ENCODE assay signal across 8 cellular contexts in genomic region chr1:149997585-149998262, GRCh38. TPM values are rescaled to one million over a fixed set of nuclear protein-coding genes. Genes with fewer than 3 reads are reported as not detected.
A peak's percentile ranks its signal among the peaks of the same experiment; 100 is the strongest.
DNase-seq lines count a peak whose midpoint lies in the region; ATAC-seq, FAIRE-seq and TF ChIP-seq lines count a peak whose summit lies in the region.

No MANE protein-coding gene starts in this region.

- peaks cover 77% of the 10 kb centered on the region for H3K4me1 Mint-ChIP-seq in HFFc6 (ENCODE audit: low read depth)
- peaks cover 22% of the 10 kb centered on the region for H3K4me1 Mint-ChIP-seq in osteocyte (ENCODE audit: unreplicated experiment)

- no peak for FAIRE-seq in urothelium cell line (lab: Jason Lieb, UNC)

- H3K27me3 Mint-ChIP-seq in HFFc6 (ENCODE audit: insufficient read depth): no peaks in the 10 kb centered on the region; the same call in 1 of the 2 replicates
- no peaks in the 10 kb centered on the region for H3K27me3 Mint-ChIP-seq in osteocyte (ENCODE audit: unreplicated experiment)

- H3K36me3 Mint-ChIP-seq in HFFc6 (ENCODE audit: low read depth) (peaks cover 15% of the 10 kb centered on the region), osteocyte (ENCODE audit: unreplicated experiment) (peaks cover 14% of the 10 kb centered on the region)

- TF ChIP-seq CTCF in HFFc6 (IDR thresholded peaks at IDR 0.05) (no peak), osteocyte (IDR thresholded peaks at IDR 0.05) (no peak)

- ATAC-seq in GM18861 (IDR thresholded peaks at IDR 0.05; ENCODE audit: unreplicated experiment): peak; percentile 66

- H3K9me3 Mint-ChIP-seq in HFFc6 (no peaks in the 10 kb centered on the region), osteocyte (ENCODE audit: unreplicated experiment) (no peaks in the 10 kb centered on the region)

- DNase-seq in HFFc6: no peak
- peak; percentile 95 for DNase-seq in NOMO-1 treated with DMSO at 0.1 percent for 48 hours (lab: John Stamatoyannopoulos, UW; ENCODE audit: unreplicated experiment)
- DNase-seq in midbrain (lab: John Stamatoyannopoulos, UW): peak; percentile 54
- no peak for DNase-seq in urothelium cell line (ENCODE audit: low spot score)
- no peak for DNase-seq in NCI-H526 (lab: John Stamatoyannopoulos, UW)
- DNase-seq in SK-N-DZ (ENCODE audit: low spot score): no peak
- no peak for DNase-seq in osteocyte (ENCODE audit: extremely low spot score, unreplicated experiment)

- no peak overlapping the region for H3K4me3 Mint-ChIP-seq in HFFc6
- H3K4me3 Mint-ChIP-seq in osteocyte (ENCODE audit: unreplicated experiment): no peak overlapping the region

- H3K27ac Mint-ChIP-seq in HFFc6 (peak overlapping the region; percentile 43), osteocyte (ENCODE audit: unreplicated experiment) (no peak overlapping the region)

RNA-seq across cellular contexts. Expression of gene OTUD7B, which starts 12.8 kb away (rescaled TPM):
- total RNA-seq in HFFc6 (2021; fragmentation: NEBNext Ultra II Directional; extraction: Animal tissue kit (Norgen Biotek cat#: 25700)): 10 to 100 TPM; 26.2 to 29.6 (median 28.7) TPM
- 3.8 and 4.3 TPM in 2 replicates for polyA plus RNA-seq in SK-N-DZ (2014; cell fraction: cytosol; rRNA removed)
- polyA plus RNA-seq in SK-N-DZ (2014; cell fraction: nucleus; rRNA removed): 2.4 and 3.9 TPM in 2 replicates
- total RNA-seq in osteocyte: 25.1 and 26.2 TPM in 2 replicates

Comparison
In these comparisons a context has a peak if more than half of its experiments do, and no peak if none do; other contexts are left out.
1. DNase-seq: peak in NOMO-1 treated with DMSO at 0.1 percent for 48 hours (single experiment) and midbrain (single experiment); none in HFFc6 (single experiment), urothelium cell line (single experiment), NCI-H526 (0 of 2), SK-N-DZ (single experiment) and osteocyte (single experiment).